In genomic region chr14:39246618-39247017, GRCh38 we compare ENCODE assay signal across 21 cellular contexts. TPM values are rescaled to one million over a fixed set of nuclear protein-coding genes. Genes with fewer than 3 reads are reported as not detected.
DNase-seq lines count a peak whose midpoint lies in the region; ATAC-seq and TF ChIP-seq lines count a peak whose summit lies in the region.
"Had no signal": no experiment of that assay in that cellular context is flagged by ENCODE, and none has a peak within 500 bp of the region (broad histone marks: within the 10 kb centered on the region; RNA-seq: fewer than 3 reads in every experiment).

No MANE protein-coding gene starts in this region.

- no peak overlapping the region for H3K14ac ChIP-seq in IMR-90 (replicated peaks; ENCODE audit: low read depth, low read length)

- no peaks in the 10 kb centered on the region; the same call in 1 of the 2 replicates for H3K27me3 ChIP-seq in IMR-90 (ENCODE audit: control insufficient read depth, insufficient read depth, low read length)
- H3K27me3 ChIP-seq in osteoblast (ENCODE audit: insufficient read depth, low read length), result no peaks in the 10 kb centered on the region
- H3K27me3 ChIP-seq: MG63 had no signal

- no peak overlapping the region for H3K18ac ChIP-seq in IMR-90 (ENCODE audit: low read depth, low read length)

- H3K27ac Mint-ChIP-seq in activated naive CD8-positive, alpha-beta T cell treated with anti-CD3 and anti-CD28 coated beads, Interleukin-2, amount 50 U/mL, for 24 hours, result no peak overlapping the region
- H3K27ac Mint-ChIP-seq in activated naive CD4-positive, alpha-beta T cell treated with anti-CD3 and anti-CD28 coated beads, Interleukin-2, amount 10 ng/mL, durations not matched to agents 7 days and 5 days, result no peak overlapping the region
- H3K27ac Mint-ChIP-seq: B cell, CD14-positive monocyte had no signal

- peak; percentile 26 for DNase-seq in ELR (ENCODE audit: low read depth)
- DNase-seq in IMR-90, result peak; percentile 24
- DNase-seq in epithelial cell of esophagus (ENCODE audit: low read depth), result peak; percentile 46
- DNase-seq in osteoblast (ENCODE audit: insufficient read length, low spot score, missing footprints), result peak; percentile 27
- DNase-seq in activated naive CD8-positive, alpha-beta T cell treated with anti-CD3 and anti-CD28 coated beads, Interleukin-2, amount 50 U/mL, for 24 hours, result no peak
- DNase-seq in activated naive CD4-positive, alpha-beta T cell treated with anti-CD3 and anti-CD28 coated beads, Interleukin-2, amount 10 ng/mL, durations not matched to agents 7 days and 5 days, result no peak
- DNase-seq in SIG-M5 (lab: John Stamatoyannopoulos, UW), result no peak
- DNase-seq: DMS79, GOT3, Karpas-422, MG63, NCI-H1048, NCI-H1417 treated with DMSO at 0.1 percent for 48 hours, NCI-H187, NCI-H446, NCI-H526, OCI-M1 had no signal

- no peak for ATAC-seq in IMR-90 (ENCODE audit: low read depth)
- no peak for ATAC-seq in activated naive CD8-positive, alpha-beta T cell treated with anti-CD3 and anti-CD28 coated beads, Interleukin-2, amount 50 U/mL, for 24 hours
- no peak for ATAC-seq in GM19328 (IDR thresholded peaks at IDR 0.05; ENCODE audit: unreplicated experiment)
- ATAC-seq: Right ventricle myocardium inferior had no signal

- no peak overlapping the region for H3K4ac ChIP-seq in IMR-90 (ENCODE audit: low read depth, low read length)

- H2BK15ac ChIP-seq in IMR-90 (ENCODE audit: low read depth, low read length), result no peak overlapping the region

- H3K9me3 ChIP-seq in IMR-90 (ENCODE audit: control insufficient read depth, insufficient read depth, low read length) (no peaks in the 10 kb centered on the region), osteoblast (ENCODE audit: low read depth, low read length) (no peaks in the 10 kb centered on the region)
- H3K9me3 ChIP-seq: MG63 had no signal

- no peaks in the 10 kb centered on the region; the same call in 1 of the 2 replicates for H3K4me1 ChIP-seq in IMR-90 (ENCODE audit: control insufficient read depth, insufficient read depth, low read length)
- H3K4me1 ChIP-seq in osteoblast (ENCODE audit: insufficient read depth, low read length), result peaks cover 10% of the 10 kb centered on the region

- no peaks in the 10 kb centered on the region for H3K4me1 Mint-ChIP-seq in activated naive CD8-positive, alpha-beta T cell treated with anti-CD3 and anti-CD28 coated beads, Interleukin-2, amount 50 U/mL, for 24 hours
- H3K4me1 Mint-ChIP-seq in activated naive CD4-positive, alpha-beta T cell treated with anti-CD3 and anti-CD28 coated beads, Interleukin-2, amount 10 ng/mL, durations not matched to agents 7 days and 5 days, result no peaks in the 10 kb centered on the region
- H3K4me1 Mint-ChIP-seq: B cell, CD14-positive monocyte had no signal

- H2AFZ ChIP-seq in IMR-90 (replicated peaks; ENCODE audit: low read length, poor library complexity) (no peak overlapping the region), osteoblast (ENCODE audit: low read length) (no peak overlapping the region)

- H4K20me1 ChIP-seq in IMR-90 (ENCODE audit: insufficient read depth, low read length) (no peaks in the 10 kb centered on the region), osteoblast (ENCODE audit: insufficient read depth, low read length) (no peaks in the 10 kb centered on the region)

- H3K9me1 ChIP-seq in IMR-90 (ENCODE audit: insufficient read depth, low read length), result no peaks in the 10 kb centered on the region; the same call in 1 of the 2 replicates

- no TSS peak for BruUV-seq in IMR-90 (replicated peaks; lab: Mats Ljungman, UMichigan)

- H4K5ac ChIP-seq in IMR-90 (ENCODE audit: low read depth, low read length), result no peak overlapping the region

- no peak overlapping the region for H2BK5ac ChIP-seq in IMR-90 (ENCODE audit: low read depth, low read length, poor library complexity, severe bottlenecking)

- TF ChIP-seq POLR2A in IMR-90 (IDR thresholded peaks at IDR 0.05; ENCODE audit: low read depth, low read length), result no peak

- H3K36me3 Mint-ChIP-seq in activated naive CD8-positive, alpha-beta T cell treated with anti-CD3 and anti-CD28 coated beads, Interleukin-2, amount 50 U/mL, for 24 hours (ENCODE audit: low read depth), result no peaks in the 10 kb centered on the region
- no peaks in the 10 kb centered on the region for H3K36me3 Mint-ChIP-seq in activated naive CD4-positive, alpha-beta T cell treated with anti-CD3 and anti-CD28 coated beads, Interleukin-2, amount 10 ng/mL, durations not matched to agents 7 days and 5 days
- H3K36me3 Mint-ChIP-seq: CD14-positive monocyte had no signal

- intact Hi-C loops in IMR-90 (cut with micrococcal nuclease), result loop anchor here (2.0 kb wide), 1 partner anchor 14 kb away; the partner anchor contains the start of gene MIA2

- H3K9ac ChIP-seq in IMR-90 (ENCODE audit: low read depth, low read length), result no peak overlapping the region

- no CpG with 5 or more reads among the region's 1 CpG for WGBS in IMR-90 (ENCODE audit: extremely low coverage in 2 of 2, insufficient read length in 1 of 2), 2 experiments

- H3K36me3 ChIP-seq in IMR-90 (ENCODE audit: control insufficient read depth, insufficient read depth, low read length) (no peaks in the 10 kb centered on the region), osteoblast (ENCODE audit: insufficient read depth, low read length) (no peaks in the 10 kb centered on the region)
- H3K36me3 ChIP-seq: MG63 had no signal

- no peak overlapping the region for H3K4me3 ChIP-seq in IMR-90 (ENCODE audit: insufficient read depth, low read depth, low read length)
- H3K4me3 ChIP-seq in epithelial cell of esophagus (ENCODE audit: low read length), result no peak overlapping the region
- H3K4me3 ChIP-seq in osteoblast (ENCODE audit: insufficient read depth, low read length), result no peak overlapping the region
- H3K4me3 ChIP-seq: MG63 had no signal

- H3K23ac ChIP-seq in IMR-90 (ENCODE audit: low read depth, low read length), result no peak overlapping the region

- H2AK9ac ChIP-seq in IMR-90 (replicated peaks; ENCODE audit: low read depth, low read length, poor library complexity), result no peak overlapping the region

- H2BK20ac ChIP-seq in IMR-90 (ENCODE audit: low read depth, low read length), result no peak overlapping the region

- no peak for TF ChIP-seq RAD21 in IMR-90 (IDR thresholded peaks at IDR 0.05; ENCODE audit: low read length)

- H4K91ac ChIP-seq in IMR-90 (ENCODE audit: insufficient read depth, low read depth, low read length), result no peak overlapping the region

- no peak overlapping the region for H3K4me2 ChIP-seq in IMR-90 (ENCODE audit: low read depth, low read length)
- H3K4me2 ChIP-seq in osteoblast (ENCODE audit: insufficient read depth, low read length), result peak overlapping the region; percentile 64

- no peaks in the 10 kb centered on the region for H3K79me2 ChIP-seq in osteoblast (ENCODE audit: insufficient read depth, low read length)

- H3K27ac ChIP-seq in IMR-90 (ENCODE audit: insufficient read depth, low read length) (no peak overlapping the region), osteoblast (ENCODE audit: low read depth, low read length) (peak overlapping the region; percentile 54)

- POLR2A ChIA-PET in IMR-90 (lab: Charles Lee; ENCODE audit: unreplicated experiment), result interaction anchor here (1.0 kb wide), 1 partner anchor 18 kb away, joined by 3 read pairs; no protein-coding TSS in a partner anchor

- no peak overlapping the region for H3K56ac ChIP-seq in IMR-90 (ENCODE audit: extremely low read depth, insufficient read depth, low read length)

- in situ Hi-C loops in IMR-90 (cut with MboI; ENCODE audit: low sequenced_read_pairs), result no loop called here

- H4K8ac ChIP-seq in IMR-90 (ENCODE audit: low read depth in 2 of 2, low read length in 2 of 2), result no peak overlapping the region

- H2AK5ac ChIP-seq in IMR-90 (ENCODE audit: low read depth, low read length), result no peak overlapping the region

- dilution Hi-C loops in IMR-90 (cut with HindIII; ENCODE audit: low sequenced_read_pairs, unreplicated experiment), result no loop called here

- H3K4me3 Mint-ChIP-seq in activated naive CD8-positive, alpha-beta T cell treated with anti-CD3 and anti-CD28 coated beads, Interleukin-2, amount 50 U/mL, for 24 hours, result no peak overlapping the region
- H3K4me3 Mint-ChIP-seq in activated naive CD4-positive, alpha-beta T cell treated with anti-CD3 and anti-CD28 coated beads, Interleukin-2, amount 10 ng/mL, durations not matched to agents 7 days and 5 days, result no peak overlapping the region
- H3K4me3 Mint-ChIP-seq: B cell, CD14-positive monocyte had no signal

- H3K79me1 ChIP-seq in IMR-90 (ENCODE audit: low read depth in 1 of 2, low read length in 2 of 2), result no peaks in the 10 kb centered on the region

- no peaks in the 10 kb centered on the region for H3K9me3 Mint-ChIP-seq in activated naive CD8-positive, alpha-beta T cell treated with anti-CD3 and anti-CD28 coated beads, Interleukin-2, amount 50 U/mL, for 24 hours
- H3K9me3 Mint-ChIP-seq in activated naive CD4-positive, alpha-beta T cell treated with anti-CD3 and anti-CD28 coated beads, Interleukin-2, amount 10 ng/mL, durations not matched to agents 7 days and 5 days, result no peaks in the 10 kb centered on the region

- TF ChIP-seq CTCF in IMR-90 (conservative IDR thresholded peaks at IDR 0.05; ENCODE audit: low read depth, low read length), result no peak
- no peak for TF ChIP-seq CTCF in epithelial cell of esophagus (IDR thresholded peaks at IDR 0.05; ENCODE audit: insufficient read depth, low read depth, low read length, missing control alignments)
- no peak for TF ChIP-seq CTCF in osteoblast (IDR thresholded peaks at IDR 0.05; ENCODE audit: extremely low read depth, low read depth, low read length)

- H2BK120ac ChIP-seq in IMR-90 (ENCODE audit: low read depth, low read length), result no peak overlapping the region

- CTCF ChIA-PET in IMR-90 (lab: Yijun Ruan, JAX), result no interaction called here
- CTCF ChIA-PET in activated naive CD4-positive, alpha-beta T cell treated with anti-CD3 and anti-CD28 coated beads, Interleukin-2, amount 10 ng/mL, durations not matched to agents 7 days and 5 days (lab: Charles Lee), result interaction anchor here (0.6 kb wide), 1 partner anchor 65 kb away, joined by 3 read pairs; no protein-coding TSS in a partner anchor

- H3K27me3 Mint-ChIP-seq in activated naive CD8-positive, alpha-beta T cell treated with anti-CD3 and anti-CD28 coated beads, Interleukin-2, amount 50 U/mL, for 24 hours, result peaks cover 3% of the 10 kb centered on the region
- peaks cover 19% of the 10 kb centered on the region for H3K27me3 Mint-ChIP-seq in activated naive CD4-positive, alpha-beta T cell treated with anti-CD3 and anti-CD28 coated beads, Interleukin-2, amount 10 ng/mL, durations not matched to agents 7 days and 5 days

TF ChIP-seq in IMR-90, 13 proteins besides CTCF, POLR2A, EP300 and RAD21 (continues in another document):
- TF ChIP-seq CEBPB (IDR thresholded peaks at IDR 0.05; ENCODE audit: low read depth, low read length), result no peak
- no peak for TF ChIP-seq SMC3 (IDR thresholded peaks at IDR 0.05; ENCODE audit: low read depth, low read length)
- no peak for TF ChIP-seq MAFK (IDR thresholded peaks at IDR 0.05; ENCODE audit: low read depth, low read length)
- TF ChIP-seq CHD1 (IDR thresholded peaks at IDR 0.05; ENCODE audit: low read depth, low read length), result no peak
- TF ChIP-seq BHLHE40 (IDR thresholded peaks at IDR 0.05; ENCODE audit: low read depth, low read length), result no peak

RNA-seq across cellular contexts. Expression of gene MIA2, which starts 12.9 kb away (rescaled TPM):
- 3.9 and 7.8 TPM in 2 replicates for total RNA-seq in IMR-90 (2012; rRNA removed)
- 6.8 and 7.0 TPM in 2 replicates for polyA plus RNA-seq in IMR-90 (2012; rRNA removed)
- 1.3 and 1.6 TPM in 2 replicates for polyA plus RNA-seq in IMR-90 (2012; cell fraction: cytosol; rRNA removed)
- polyA plus RNA-seq in IMR-90 (2012; cell fraction: nucleus; rRNA removed; ENCODE audit: low replicate concordance), result 2.6 and 14.8 TPM in 2 replicates
- total RNA-seq in osteoblast, result 25.0 and 25.3 TPM in 2 replicates

Comparison
In these comparisons a context has a peak if more than half of its experiments do, and no peak if none do; other contexts are left out.
1. DNase-seq: peak in ELR (single experiment), IMR-90 (single experiment), epithelial cell of esophagus (single experiment) and osteoblast (single experiment); none in activated naive CD8-positive, alpha-beta T cell treated with anti-CD3 and anti-CD28 coated beads, Interleukin-2, amount 50 U/mL, for 24 hours (single experiment), activated naive CD4-positive, alpha-beta T cell treated with anti-CD3 and anti-CD28 coated beads, Interleukin-2, amount 10 ng/mL, durations not matched to agents 7 days and 5 days (single experiment) and SIG-M5 (single experiment).